ENCODE assay signal across 10 cellular contexts in genomic region chr3:85801955-85802354, GRCh38.
A peak's percentile ranks its signal among the peaks of the same experiment; 100 is the strongest.
DNase-seq lines count a peak whose midpoint lies in the region; ATAC-seq and TF ChIP-seq lines count a peak whose summit lies in the region.
"Had no signal": no experiment of that assay in that cellular context is flagged by ENCODE, and none has a peak within 500 bp of the region (broad histone marks: within the 10 kb centered on the region; RNA-seq: fewer than 3 reads in every experiment).

No MANE protein-coding gene starts in this region.

- H3K36me3 ChIP-seq in iPS DF 6.9 (ENCODE audit: control insufficient read depth, insufficient read depth, low read length): no peaks in the 10 kb centered on the region
- H3K36me3 ChIP-seq: esophagus squamous epithelium had no signal

- no peaks in the 10 kb centered on the region for H3K27me3 ChIP-seq in iPS DF 6.9 (ENCODE audit: control insufficient read depth, insufficient read depth, low read length)
- H3K27me3 ChIP-seq: esophagus squamous epithelium had no signal

- no peak for TF ChIP-seq EP300 in Ishikawa (IDR thresholded peaks at IDR 0.05; ENCODE audit: borderline replicate concordance)

- 100% methylated on average over 1 of the region's 3 CpGs for WGBS in iPS DF 6.9 (ENCODE audit: insufficient coverage, insufficient read length)

- DNase-seq in D341Med (ENCODE audit: low spot score) (peak; percentile 53), SHP77 treated with DMSO at 0.1 percent for 48 hours (lab: John Stamatoyannopoulos, UW) (peak; percentile 12), iPS DF 6.9 (ENCODE audit: low read depth, low spot score) (peak; percentile 18)
- no peak for DNase-seq in stimulated activated CD4-positive, alpha-beta T cell treated with anti-CD3 and anti-CD28 coated beads, Interleukin-2, amount 100 ng/mL, for 48 hours
- DNase-seq: activated naive CD4-positive, alpha-beta T cell treated with anti-CD3 and anti-CD28 coated beads for 36 hours; esophagus squamous epithelium had no signal

- TF ChIP-seq RAD21 in Ishikawa (IDR thresholded peaks at IDR 0.05; ENCODE audit: low read depth): peak; percentile 52

- H3K4me1 ChIP-seq in iPS DF 6.9 (ENCODE audit: control insufficient read depth, insufficient read depth, low read length): no peaks in the 10 kb centered on the region
- H3K4me1 ChIP-seq: esophagus squamous epithelium had no signal

- no peaks in the 10 kb centered on the region for H3K9me3 ChIP-seq in iPS DF 6.9 (ENCODE audit: control insufficient read depth, insufficient read depth, low read length)
- H3K9me3 ChIP-seq: esophagus squamous epithelium had no signal

- H3K4me3 ChIP-seq in iPS DF 6.9 (ENCODE audit: low read length): no peak overlapping the region
- H3K4me3 ChIP-seq: esophagus squamous epithelium had no signal

- ATAC-seq in GM21423 (IDR thresholded peaks at IDR 0.05; ENCODE audit: unreplicated experiment) (no peak), GM18519 (IDR thresholded peaks at IDR 0.05; ENCODE audit: low FRiP score, unreplicated experiment) (no peak), GM18873 (IDR thresholded peaks at IDR 0.05; ENCODE audit: low FRiP score, unreplicated experiment) (no peak)

- no peak overlapping the region for H3K27ac ChIP-seq in iPS DF 6.9 (ENCODE audit: low read length)
- H3K27ac ChIP-seq: esophagus squamous epithelium had no signal

TF ChIP-seq in Ishikawa, 13 proteins besides CTCF, POLR2A, EP300 and RAD21:
- TF ChIP-seq YY1 (IDR thresholded peaks at IDR 0.05; ENCODE audit: low read depth) (no peak), USF1 (IDR thresholded peaks at IDR 0.05) (no peak), CREB1 (IDR thresholded peaks at IDR 0.05; ENCODE audit: low read depth) (no peak), FOXM1 (IDR thresholded peaks at IDR 0.05; ENCODE audit: borderline replicate concordance, low read depth) (no peak), CEBPB (IDR thresholded peaks at IDR 0.05) (no peak), TCF12 (IDR thresholded peaks at IDR 0.05; ENCODE audit: low read depth) (no peak), MAX (IDR thresholded peaks at IDR 0.05) (no peak)

Comparison
In these comparisons a context has a peak if more than half of its experiments do, and no peak if none do; other contexts are left out.
1. DNase-seq: peak in D341Med (single experiment), SHP77 treated with DMSO at 0.1 percent for 48 hours (single experiment) and iPS DF 6.9 (single experiment); none in stimulated activated CD4-positive, alpha-beta T cell treated with anti-CD3 and anti-CD28 coated beads, Interleukin-2, amount 100 ng/mL, for 48 hours (0 of 2).